27 cellular contexts compared by ENCODE assay signal in genomic region chr19:48136547-48136946, GRCh38. TPM values are rescaled to one million over a fixed set of nuclear protein-coding genes. Genes with fewer than 3 reads are reported as not detected.
DNase-seq lines count a peak whose midpoint lies in the region; ATAC-seq, FAIRE-seq and TF ChIP-seq lines count a peak whose summit lies in the region.
"Had no signal": no experiment of that assay in that cellular context is flagged by ENCODE, and none has a peak within 500 bp of the region (broad histone marks: within the 10 kb centered on the region; RNA-seq: fewer than 3 reads in every experiment).

No MANE protein-coding gene starts in this region.

- no peak for TF ChIP-seq EP300 in K562 (IDR thresholded peaks at IDR 0.05; ENCODE audit: low read length)

- no peak overlapping the region for H3K27ac ChIP-seq in K562 (ENCODE audit: extremely low read depth, low read depth, low read length)
- H3K27ac ChIP-seq: BLaER1 had no signal

- H3K9me3 Mint-ChIP-seq in activated naive CD4-positive, alpha-beta T cell treated with anti-CD3 and anti-CD28 coated beads, Interleukin-2, amount 10 ng/mL, durations not matched to agents 7 days and 5 days = no peaks in the 10 kb centered on the region
- H3K9me3 Mint-ChIP-seq in stimulated activated effector memory CD8-positive, alpha-beta T cell treated with anti-CD3 and anti-CD28 coated beads, Interleukin-12 subunit alpha, Interleukin-12 subunit beta, amount 100 ng/mL, for 72 hours = no peaks in the 10 kb centered on the region
- H3K9me3 Mint-ChIP-seq: CD14-positive monocyte; CD4-positive, alpha-beta memory T cell; CD4-positive, CD25-positive, alpha-beta regulatory T cell; CD8-positive, alpha-beta memory T cell had no signal

- H2AFZ ChIP-seq in K562 (ENCODE audit: low read depth, low read length) = no peak overlapping the region

- peaks cover 79% of the 10 kb centered on the region; the same call in 2 of the 3 replicates for H3K36me3 ChIP-seq in K562 (ENCODE audit: control insufficient read depth, insufficient read depth, low read length)

- no peaks in the 10 kb centered on the region for H3K79me2 ChIP-seq in K562 (ENCODE audit: control insufficient read depth, insufficient read depth, low read length)

- no peak overlapping the region for H3K9ac ChIP-seq in K562 (ENCODE audit: insufficient read depth in 1 of 2, low read depth in 2 of 2, low read length in 2 of 2)
- H3K9ac ChIP-seq: BLaER1 had no signal

- H3K36me3 Mint-ChIP-seq in activated naive CD4-positive, alpha-beta T cell treated with anti-CD3 and anti-CD28 coated beads, Interleukin-2, amount 10 ng/mL, durations not matched to agents 7 days and 5 days = peaks cover 25% of the 10 kb centered on the region
- peaks cover 74% of the 10 kb centered on the region for H3K36me3 Mint-ChIP-seq in stimulated activated effector memory CD8-positive, alpha-beta T cell treated with anti-CD3 and anti-CD28 coated beads, Interleukin-12 subunit alpha, Interleukin-12 subunit beta, amount 100 ng/mL, for 72 hours

- H4K20me1 ChIP-seq in K562 (replicated peaks; ENCODE audit: control insufficient read depth, insufficient read depth, low read length) = no peaks in the 10 kb centered on the region
- H4K20me1 ChIP-seq: BLaER1 had no signal

- peak; percentile 32; the same call in 2 of the 3 replicates for ATAC-seq in K562
- no peak for ATAC-seq in stimulated activated effector memory CD8-positive, alpha-beta T cell treated with anti-CD3 and anti-CD28 coated beads, Interleukin-12 subunit alpha, Interleukin-12 subunit beta, amount 100 ng/mL, for 72 hours
- ATAC-seq: GM12878 had no signal

- peaks cover 0 to 11% of the 10 kb centered on the region in 2 experiments; a peak in 1 of 5 replicates for H3K4me1 ChIP-seq in K562 (replicated peaks in 1 of 2; ENCODE audit: control insufficient read depth in 2 of 2, insufficient read depth in 2 of 2, low read length in 2 of 2)
- H3K4me1 ChIP-seq: BE2C, BLaER1 had no signal

- H3K4me2 ChIP-seq in K562 (ENCODE audit: insufficient read depth, low read length) = no peak overlapping the region
- H3K4me2 ChIP-seq: BLaER1 had no signal

- intact Hi-C loops in K562 (cut with micrococcal nuclease) = no loop called here

- no peak for TF ChIP-seq RAD21 in K562 (CRISPR knock-in tag; conservative IDR thresholded peaks at IDR 0.05 in 1 of 2, IDR thresholded peaks at IDR 0.05 in 1 of 2)

- CTCF ChIA-PET in activated naive CD4-positive, alpha-beta T cell treated with anti-CD3 and anti-CD28 coated beads, Interleukin-2, amount 10 ng/mL, durations not matched to agents 7 days and 5 days (lab: Charles Lee) = interaction anchor here (0.6 kb wide), 1 partner anchor 18 kb away, joined by 3 read pairs; no protein-coding TSS in a partner anchor
- CTCF ChIA-PET in K562 (lab: Yijun Ruan, JAX; ENCODE audit: low intra/inter-chr PET ratio) = no interaction called here

- H3K27me3 ChIP-seq in K562 (ENCODE audit: control insufficient read depth in 2 of 2, insufficient read depth in 2 of 2, low read length in 2 of 2) = no peaks in the 10 kb centered on the region
- H3K27me3 ChIP-seq: BE2C, BLaER1 had no signal

- no peaks in the 10 kb centered on the region for H3K9me1 ChIP-seq in K562 (ENCODE audit: control insufficient read depth, insufficient read depth, low read length)

- 87% methylated on average over 4 of the region's 4 CpGs for WGBS in K562 (ENCODE audit: insufficient coverage, low coverage, missing lambda C conversion rate)

- H3K9me3 ChIP-seq in K562 (replicated peaks; ENCODE audit: control insufficient read depth, insufficient read depth, low read depth, low read length) = no peaks in the 10 kb centered on the region
- H3K9me3 ChIP-seq: BE2C, BLaER1 had no signal

- BruUV-seq in K562 (replicated peaks; lab: Mats Ljungman, UMichigan) = no TSS peak

- no peak for DNase-seq in activated naive CD4-positive, alpha-beta T cell treated with anti-CD3 and anti-CD28 coated beads, Interleukin-2, amount 10 ng/mL, durations not matched to agents 7 days and 5 days
- no peak for DNase-seq in activated naive CD4-positive, alpha-beta T cell treated with anti-CD3 and anti-CD28 coated beads, Interleukin-2, amount 50 U/mL, for 16 hours
- no peak for DNase-seq in K562 (ENCODE audit: extremely low read depth in 1 of 4, low spot score in 3 of 4)
- no peak for DNase-seq in stimulated activated effector memory CD8-positive, alpha-beta T cell treated with anti-CD3 and anti-CD28 coated beads, Interleukin-12 subunit alpha, Interleukin-12 subunit beta, amount 100 ng/mL, for 72 hours (ENCODE audit: low spot score in 2 of 2)
- no peak for DNase-seq in central memory CD4-positive, alpha-beta T cell
- no peak for DNase-seq in nucleus accumbens (lab: John Stamatoyannopoulos, UW)
- no peak for DNase-seq in hippocampal formation (lab: John Stamatoyannopoulos, UW)
- DNase-seq: 8988T; ACHN; C1 segment of cervical spinal cord; CD4-positive, alpha-beta memory T cell; CD4-positive, CD25-positive, alpha-beta regulatory T cell; CD8-positive, alpha-beta memory T cell; COR-L47; DMS 273 treated with DMSO at 0.1 percent for 48 hours; DMS153; DMS53; DMS79; DND-41; GDM1 had no signal

- H3K27ac Mint-ChIP-seq in activated naive CD4-positive, alpha-beta T cell treated with anti-CD3 and anti-CD28 coated beads, Interleukin-2, amount 10 ng/mL, durations not matched to agents 7 days and 5 days = peak overlapping the region; percentile 45
- H3K27ac Mint-ChIP-seq in stimulated activated effector memory CD8-positive, alpha-beta T cell treated with anti-CD3 and anti-CD28 coated beads, Interleukin-12 subunit alpha, Interleukin-12 subunit beta, amount 100 ng/mL, for 72 hours = peak overlapping the region; percentile 64
- H3K27ac Mint-ChIP-seq: CD4-positive, CD25-positive, alpha-beta regulatory T cell had no signal

- H3K4me1 Mint-ChIP-seq in activated naive CD4-positive, alpha-beta T cell treated with anti-CD3 and anti-CD28 coated beads, Interleukin-2, amount 10 ng/mL, durations not matched to agents 7 days and 5 days = no peaks in the 10 kb centered on the region
- peaks cover 7% of the 10 kb centered on the region for H3K4me1 Mint-ChIP-seq in stimulated activated effector memory CD8-positive, alpha-beta T cell treated with anti-CD3 and anti-CD28 coated beads, Interleukin-12 subunit alpha, Interleukin-12 subunit beta, amount 100 ng/mL, for 72 hours
- H3K4me1 Mint-ChIP-seq: CD14-positive monocyte; CD4-positive, alpha-beta memory T cell; CD4-positive, CD25-positive, alpha-beta regulatory T cell; CD8-positive, alpha-beta memory T cell had no signal

- POLR2A ChIA-PET in K562 (lab: Yijun Ruan, JAX) = interaction anchor here (0.6 to 1.3 kb wide), 3 partner anchors 11 to 22 kb away, joined by 3 to 4 read pairs (median 3); no protein-coding TSS in a partner anchor

- no peak overlapping the region for H3K4me3 Mint-ChIP-seq in activated naive CD4-positive, alpha-beta T cell treated with anti-CD3 and anti-CD28 coated beads, Interleukin-2, amount 10 ng/mL, durations not matched to agents 7 days and 5 days
- no peak overlapping the region for H3K4me3 Mint-ChIP-seq in stimulated activated effector memory CD8-positive, alpha-beta T cell treated with anti-CD3 and anti-CD28 coated beads, Interleukin-12 subunit alpha, Interleukin-12 subunit beta, amount 100 ng/mL, for 72 hours
- H3K4me3 Mint-ChIP-seq: CD14-positive monocyte; CD4-positive, alpha-beta memory T cell; CD4-positive, CD25-positive, alpha-beta regulatory T cell; CD8-positive, alpha-beta memory T cell had no signal

- FAIRE-seq in K562 (lab: Jason Lieb, UNC) = no peak
- FAIRE-seq: A204.1, GM12878, GM12892, GM18507 had no signal

- H3K4me3 ChIP-seq in K562 = no peak overlapping the region
- H3K4me3 ChIP-seq: BLaER1, GM12878 had no signal

- no peak for TF ChIP-seq CTCF in K562 (IDR thresholded peaks at IDR 0.05 in 2 of 3, conservative IDR thresholded peaks at IDR 0.05 in 1 of 3; ENCODE audit: insufficient read depth in 2 of 3, low read depth in 1 of 3, low read length in 3 of 3)

- no peak for TF ChIP-seq POLR2A in K562 (conservative IDR thresholded peaks at IDR 0.05)

- no peaks in the 10 kb centered on the region for H3K27me3 Mint-ChIP-seq in activated naive CD4-positive, alpha-beta T cell treated with anti-CD3 and anti-CD28 coated beads, Interleukin-2, amount 10 ng/mL, durations not matched to agents 7 days and 5 days
- H3K27me3 Mint-ChIP-seq: CD4-positive, alpha-beta memory T cell; CD4-positive, CD25-positive, alpha-beta regulatory T cell had no signal

- in situ Hi-C loops in K562 (cut with MboI) = no loop called here

RNA-seq across cellular contexts. Expression of gene PLA2G4C, which starts 25.9 kb away (rescaled TPM):
- 0.56 and 0.76 TPM in 2 replicates for total RNA-seq in K562 (2011; cell fraction: chromatin; rRNA removed; ENCODE audit: low replicate concordance)
- 1.3 TPM in 1 of 2 replicates, not detected in the other for total RNA-seq in K562 (2011; cell fraction: nucleolus; rRNA removed)
- total RNA-seq in K562 (2011; cell fraction: nucleoplasm; rRNA removed) = 2.0 TPM in 1 of 2 replicates, not detected in the other
- not detected in 2 replicates for total RNA-seq in K562 (2014; rRNA removed)
- not detected in 2 replicates for total RNA-seq in K562 (2014; rRNA removed; fragmentation: Illumina TruSeq; extraction: Trizol)
- total RNA-seq in K562 (2015; rRNA removed; fragmentation: Illumina TruSeq; extraction: Trizol) = not detected in 2 replicates
- 0.35 and 0.38 TPM in 2 replicates for total RNA-seq in K562 (2021)
- 0.07 and 0.35 TPM in 2 replicates for polyA plus RNA-seq in K562 (2011; rRNA removed)
- 0.10 and 0.44 TPM in 2 replicates for polyA plus RNA-seq in K562 (2011; cell fraction: cytosol; rRNA removed)
- 0.41 TPM in 1 of 2 replicates, not detected in the other for polyA plus RNA-seq in K562 (2011; cell fraction: nucleus; rRNA removed)
- polyA plus RNA-seq in K562 (2012) = 0.18 and 0.82 TPM in 2 replicates
- 1.9 TPM in 1 of 2 replicates, not detected in the other for polyA plus RNA-seq in K562 (2014; fragmentation: Illumina TruSeq; extraction: Trizol)
- not detected for polyA plus RNA-seq in K562 (2014; fragmentation: Nextera tagmentation; extraction: Ambion mirVana)
- 0.27 TPM in 1 of 2 replicates, not detected in the other for polyA plus RNA-seq in K562 (2014; rRNA removed)
- 0.27 TPM in 1 of 2 replicates, not detected in the other for polyA minus RNA-seq in K562 (2011; rRNA and poly(A)+ RNA removed)
- not detected in 2 replicates for polyA minus RNA-seq in K562 (2011; cell fraction: cytosol; rRNA and poly(A)+ RNA removed)
- polyA minus RNA-seq in K562 (2011; cell fraction: nucleus; rRNA and poly(A)+ RNA removed) = not detected in 2 replicates
- polyA plus RNA-seq: CD8-positive, alpha-beta memory T cell had no signal

RNA-seq across cellular contexts. Expression of gene LIG1, which starts 33.6 kb away (rescaled TPM):
- 141 and 259 TPM in 2 replicates for total RNA-seq in K562 (2011; cell fraction: chromatin; rRNA removed; ENCODE audit: low replicate concordance)
- 126 and 137 TPM in 2 replicates for total RNA-seq in K562 (2011; cell fraction: nucleolus; rRNA removed)
- total RNA-seq in K562 (2011; cell fraction: nucleoplasm; rRNA removed) = 101 and 111 TPM in 2 replicates
- total RNA-seq in K562 (2014; rRNA removed) (111 and 114 TPM in 2 replicates), K562 (2014; rRNA removed; fragmentation: Illumina TruSeq; extraction: Trizol) (50.7 and 65.3 TPM in 2 replicates), K562 (2015; rRNA removed; fragmentation: Illumina TruSeq; extraction: Trizol) (70.4 and 75.5 TPM in 2 replicates), K562 (2021) (83.0 and 87.6 TPM in 2 replicates)
- polyA plus RNA-seq in K562 (2011; rRNA removed) (49.9 and 74.6 TPM in 2 replicates), K562 (2014; fragmentation: Illumina TruSeq; extraction: Trizol) (71.1 and 75.8 TPM in 2 replicates), K562 (2014; fragmentation: Nextera tagmentation; extraction: Ambion mirVana) (10 to 100 TPM in 1 of 2 experiments, 1 to 10 TPM in 1; 9.6 to 11.0 TPM), K562 (2014; rRNA removed) (82.1 and 101 TPM in 2 replicates)
- polyA plus RNA-seq in K562 (2011; cell fraction: cytosol; rRNA removed) = 47.6 and 48.1 TPM in 2 replicates
- 197 and 264 TPM in 2 replicates for polyA plus RNA-seq in K562 (2011; cell fraction: nucleus; rRNA removed)
- polyA plus RNA-seq in K562 (2012) = 97.1 and 97.7 TPM in 2 replicates
- 59.9 and 62.9 TPM in 2 replicates for polyA minus RNA-seq in K562 (2011; rRNA and poly(A)+ RNA removed)
- 33.3 and 44.0 TPM in 2 replicates for polyA minus RNA-seq in K562 (2011; cell fraction: cytosol; rRNA and poly(A)+ RNA removed)
- 75.4 and 82.3 TPM in 2 replicates for polyA minus RNA-seq in K562 (2011; cell fraction: nucleus; rRNA and poly(A)+ RNA removed)

RNA-seq across cellular contexts. Expression of gene ZSWIM9, which starts 33.9 kb away (rescaled TPM):
- total RNA-seq in K562 (2011; cell fraction: chromatin; rRNA removed; ENCODE audit: low replicate concordance) = 0.35 and 0.74 TPM in 2 replicates
- 0.53 and 1.0 TPM in 2 replicates for total RNA-seq in K562 (2011; cell fraction: nucleolus; rRNA removed)
- total RNA-seq in K562 (2011; cell fraction: nucleoplasm; rRNA removed) = 0.29 and 1.9 TPM in 2 replicates
- 0.50 and 0.73 TPM in 2 replicates for total RNA-seq in K562 (2014; rRNA removed)
- 0.11 and 0.13 TPM in 2 replicates for total RNA-seq in K562 (2014; rRNA removed; fragmentation: Illumina TruSeq; extraction: Trizol)
- 0.11 and 0.36 TPM in 2 replicates for total RNA-seq in K562 (2015; rRNA removed; fragmentation: Illumina TruSeq; extraction: Trizol)
- 1.4 TPM in 2 replicates for total RNA-seq in K562 (2021)
- 0.06 and 0.09 TPM in 2 replicates for polyA plus RNA-seq in K562 (2011; rRNA removed)
- 0.21 and 0.57 TPM in 2 replicates for polyA plus RNA-seq in K562 (2011; cell fraction: cytosol; rRNA removed)
- 0.15 and 0.51 TPM in 2 replicates for polyA plus RNA-seq in K562 (2011; cell fraction: nucleus; rRNA removed)
- 1.8 and 2.8 TPM in 2 replicates for polyA plus RNA-seq in K562 (2012)
- polyA plus RNA-seq in K562 (2014; fragmentation: Illumina TruSeq; extraction: Trizol) = 0.33 and 0.58 TPM in 2 replicates
- under 1 TPM in 1 of 2 experiments, not detected in 1; 0.04 TPM for polyA plus RNA-seq in K562 (2014; fragmentation: Nextera tagmentation; extraction: Ambion mirVana)
- polyA plus RNA-seq in K562 (2014; rRNA removed) = 0.82 and 0.94 TPM in 2 replicates
- 0.09 and 0.11 TPM in 2 replicates for polyA minus RNA-seq in K562 (2011; rRNA and poly(A)+ RNA removed)
- polyA minus RNA-seq in K562 (2011; cell fraction: cytosol; rRNA and poly(A)+ RNA removed) = 0.73 and 1.7 TPM in 2 replicates
- polyA minus RNA-seq in K562 (2011; cell fraction: nucleus; rRNA and poly(A)+ RNA removed) = 0.40 and 0.44 TPM in 2 replicates
